ENCODE assay signal across 11 cellular contexts in genomic region chr18:31494705-31495244, GRCh38. TPM values are rescaled to one million over a fixed set of nuclear protein-coding genes. Genes with fewer than 3 reads are reported as not detected.
"Had no signal": no experiment of that assay in that cellular context is flagged by ENCODE, and none has a peak within 500 bp of the region (broad histone marks: within the 10 kb centered on the region; RNA-seq: fewer than 3 reads in every experiment).

No MANE protein-coding gene starts in this region.

RNA-seq across cellular contexts. Expression of gene DSG3, which starts 47.2 kb away (rescaled TPM):
- total RNA-seq: naive thymus-derived CD8-positive, alpha-beta T cell; natural killer cell treated with Interleukin-12 subunit alpha and Interleukin-12 subunit beta and Interleukin-15 and Interleukin-18, amount 100 ng/mL, for 72 hours; neural crest cell; omental fat pad; osteocyte; pancreas; posterior vena cava; sciatic nerve; subcutaneous adipose tissue; tibial nerve; upper lobe of left lung had no signal
- polyA plus RNA-seq: naive thymus-derived CD8-positive, alpha-beta T cell had no signal
